ENCODE assay signal across 8 cellular contexts in genomic region chr7:30594055-30594539, GRCh38. TPM values are rescaled to one million over a fixed set of nuclear protein-coding genes. Genes with fewer than 3 reads are reported as not detected.
DNase-seq lines count a peak whose midpoint lies in the region; ATAC-seq and TF ChIP-seq lines count a peak whose summit lies in the region.

No MANE protein-coding gene starts in this region.

- TF ChIP-seq CTCF in RWPE1 (conservative IDR thresholded peaks at IDR 0.05; ENCODE audit: low read depth) (no peak), spleen (IDR thresholded peaks at IDR 0.05 in 8 of 11, conservative IDR thresholded peaks at IDR 0.05 in 3 of 11) (no peak)

- ATAC-seq in GM19395 (IDR thresholded peaks at IDR 0.05; ENCODE audit: unreplicated experiment) (peak; percentile 45), HG03439 (IDR thresholded peaks at IDR 0.05; ENCODE audit: unreplicated experiment) (peak; percentile 30)

- CTCF ChIA-PET in RWPE1 (lab: Yijun Ruan, JAX), result interaction anchor here (0.6 kb wide), 1 partner anchor 105 kb away, joined by 4 read pairs; no protein-coding TSS in a partner anchor

- H3K4me1 ChIP-seq in adipocyte (ENCODE audit: control insufficient read depth, insufficient read depth, low read length), result peaks cover 26% of the 10 kb centered on the region
- peaks cover 21 to 79% (median 48%) of the 10 kb centered on the region in 6 donors for H3K4me1 ChIP-seq in spleen

- H3K4me3 ChIP-seq in adipocyte (ENCODE audit: low read length) (peak overlapping the region; percentile 93), iPS-11a (ENCODE audit: low read depth, low read length) (peak overlapping the region; percentile 97), spleen (peak overlapping the region; percentile 71 to 96 (median 87))

- intact Hi-C loops in spleen (cut with DNase I; ENCODE audit: low total_unique reads), result no loop called here

- H3K27me3 ChIP-seq in adipocyte (replicated peaks; ENCODE audit: control insufficient read depth, insufficient read depth, low read length) (no peaks in the 10 kb centered on the region), spleen (replicated peaks in 1 of 7) (no peaks in the 10 kb centered on the region)

- in situ Hi-C loops in Caki2 (cut with HindIII; ENCODE audit: low pct_unique_long_range_greater_than_20kb, low sequenced_read_pairs), result no loop called here

- H3K9me3 ChIP-seq in adipocyte (ENCODE audit: control insufficient read depth, low read length) (no peaks in the 10 kb centered on the region), spleen (no peaks in the 10 kb centered on the region)

- peak overlapping the region; percentile 98 for H3K9ac ChIP-seq in adipocyte (ENCODE audit: low read length)

- POLR2A ChIA-PET in RWPE1 (lab: Yijun Ruan, JAX; ENCODE audit: low non-redundant PET), result interaction anchor here (0.5 kb wide), 1 partner anchor 147 kb away, joined by 3 read pairs; no protein-coding TSS in a partner anchor

- 0 to 1% (median 0%) methylated on average over 11 to 12 of the region's 12 CpGs for WGBS in spleen, 5 donors

- peak overlapping the region; percentile 96 for H3K27ac ChIP-seq in RWPE1
- H3K27ac ChIP-seq in spleen, result peak overlapping the region; percentile 93 to 99 (median 97)

- H3K36me3 ChIP-seq in adipocyte (ENCODE audit: control insufficient read depth, insufficient read depth, low read length, severe bottlenecking) (peaks cover 6% of the 10 kb centered on the region), spleen (peaks cover 0 to 9% (median 3%) of the 10 kb centered on the region in 6 donors)

- DNase-seq in Caki2 (ENCODE audit: low read depth) (peak; percentile 81), RWPE1 (ENCODE audit: low spot score) (peak; percentile 39), adipocyte (ENCODE audit: low read depth) (peak; percentile 63), spleen (peak; percentile 85), pons (ENCODE audit: low spot score) (no peak)

- TF ChIP-seq POLR2A in spleen (IDR thresholded peaks at IDR 0.05), result no peak

RNA-seq across cellular contexts. Expression of gene GARS1, which starts 0.6 kb away (rescaled TPM):
- total RNA-seq in Caki2 (2014; rRNA removed; shearing (Covaris generic); ENCODE audit: low replicate concordance), result 194 and 210 TPM in 2 replicates
- total RNA-seq in spleen, result 10 to 100 TPM; 41.0 to 90.1 (median 54.4) TPM
- polyA plus RNA-seq in spleen, result 10 to 100 TPM; 45.1 to 53.6 (median 47.9) TPM
